In the genomic region with DNA sequence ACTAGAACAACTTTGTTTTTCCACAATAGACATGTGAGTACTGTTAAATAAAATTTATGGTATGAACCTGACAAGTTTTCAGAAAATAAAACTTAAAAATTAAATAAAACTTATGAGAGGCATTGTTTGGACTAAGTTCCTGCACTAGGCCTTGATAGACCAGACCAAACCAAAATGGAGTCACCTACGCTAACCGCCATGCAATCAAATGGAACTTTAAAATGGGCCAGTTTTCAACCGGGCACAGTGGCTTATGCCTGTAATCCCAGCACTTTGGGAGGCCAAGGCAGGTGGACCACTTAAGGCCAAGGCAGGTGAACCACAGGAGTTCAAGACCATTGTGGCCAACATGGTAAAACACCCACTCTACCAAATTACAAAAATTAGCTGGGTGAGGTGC, we compare ENCODE assay signal across 10 cellular contexts. TPM values are rescaled to one million over a fixed set of nuclear protein-coding genes. Genes with fewer than 3 reads are reported as not detected.
"Had no signal": no experiment of that assay in that cellular context is flagged by ENCODE, and none has a peak within 500 bp of the region (broad histone marks: within the 10 kb centered on the region; RNA-seq: fewer than 3 reads in every experiment).

No MANE protein-coding gene starts in this region.

- DNase-seq: GM23248, GOT3, H7, H9, HCEC 1CT, HFFc6 had no signal

- ATAC-seq: GM23338 had no signal

- FAIRE-seq: H1, H54 had no signal

- H3K9me3 ChIP-seq: HAP-1 had no signal

- H3K4me2 ChIP-seq: GM23338 had no signal

- H3K9ac ChIP-seq: GM23248 had no signal

- H3K27ac ChIP-seq: GM23248 had no signal

- H3K4me3 ChIP-seq: GM23248, GM23338, HAP-1 had no signal

- H3K36me3 ChIP-seq: HAP-1 had no signal

- H2AFZ ChIP-seq: GM23248, GM23338 had no signal

RNA-seq across cellular contexts. Expression of a gene that starts 42.6 kb away (rescaled TPM):
- total RNA-seq: GM23248 had no signal
- polyA plus RNA-seq: GM23248 had no signal
